ENCODE assay signal across 23 cellular contexts in genomic region chr12:131314524-131315090, GRCh38.
"Had no signal": no experiment of that assay in that cellular context is flagged by ENCODE, and none has a peak within 500 bp of the region (broad histone marks: within the 10 kb centered on the region; RNA-seq: fewer than 3 reads in every experiment).

No MANE protein-coding gene starts in this region.

- H3K4me2 ChIP-seq: hepatocyte, smooth muscle cell had no signal

- H3K27ac Mint-ChIP-seq: memory B cell; naive thymus-derived CD4-positive, alpha-beta T cell; nephron; progenitor cell of endocrine pancreas; stimulated activated memory B cell treated with anti-CD40 and anti-IgM and Interleukin-4, amounts not matched to agents 10 μg/mL and 1 μg/mL and 100 μg/mL, for 72 hours; stimulated activated naive CD8-positive, alpha-beta T cell treated with anti-CD3 and anti-CD28 coated beads, Interleukin-15, amount 100 ng/mL, for 72 hours; type B pancreatic cell had no signal

- H3K36me3 ChIP-seq: left ventricle myocardium inferior, ovary, right atrium auricular region, right lobe of liver, tibial nerve, vagina had no signal

- ATAC-seq: mucosa of descending colon; naive thymus-derived CD4-positive, alpha-beta T cell; right lobe of liver; stimulated activated memory B cell treated with anti-CD40 and anti-IgM and Interleukin-4, amounts not matched to agents 10 μg/mL and 1 μg/mL and 100 μg/mL, for 72 hours; stimulated activated naive CD8-positive, alpha-beta T cell treated with anti-CD3 and anti-CD28 coated beads, Interleukin-15, amount 100 ng/mL, for 72 hours had no signal

- H2AFZ ChIP-seq: hepatocyte had no signal

- H3K4me3 ChIP-seq: hepatocyte, left ventricle myocardium inferior, mucosa of descending colon, ovary, right atrium auricular region, right lobe of liver, smooth muscle cell, tibial nerve, vagina had no signal

- H3K4me1 Mint-ChIP-seq: nephron; stimulated activated memory B cell treated with anti-CD40 and anti-IgM and Interleukin-4, amounts not matched to agents 10 μg/mL and 1 μg/mL and 100 μg/mL, for 72 hours had no signal

- H3K79me2 ChIP-seq: hepatocyte had no signal

- H3K9me3 Mint-ChIP-seq: type B pancreatic cell had no signal

- H3K27me3 ChIP-seq: ovary, right atrium auricular region, right lobe of liver, vagina had no signal

- H3K4me3 Mint-ChIP-seq: memory B cell; naive thymus-derived CD4-positive, alpha-beta T cell; nephron; stimulated activated memory B cell treated with anti-CD40 and anti-IgM and Interleukin-4, amounts not matched to agents 10 μg/mL and 1 μg/mL and 100 μg/mL, for 72 hours; stimulated activated naive CD8-positive, alpha-beta T cell treated with anti-CD3 and anti-CD28 coated beads, Interleukin-15, amount 100 ng/mL, for 72 hours; type B pancreatic cell had no signal

- H3K27ac ChIP-seq: hepatocyte, left ventricle myocardium inferior, ovary, right atrium auricular region, right lobe of liver, tibial nerve, vagina had no signal

- H3K36me3 Mint-ChIP-seq: stimulated activated memory B cell treated with anti-CD40 and anti-IgM and Interleukin-4, amounts not matched to agents 10 μg/mL and 1 μg/mL and 100 μg/mL, for 72 hours; type B pancreatic cell had no signal

- DNase-seq: left ventricle myocardium inferior; midbrain; mucosa of descending colon; naive thymus-derived CD4-positive, alpha-beta T cell; ovary; right lobe of liver; stimulated activated CD4-positive, alpha-beta T cell treated with anti-CD3 and anti-CD28 coated beads, Interleukin-1b, Interleukin-23, amount 100 ng/mL, for 48 hours; stimulated activated CD4-positive, alpha-beta T cell treated with anti-CD3 and anti-CD28 coated beads, Interleukin-2, amount 100 ng/mL, for 48 hours; stimulated activated CD4-positive, alpha-beta T cell treated with anti-CD3 and anti-CD28 coated beads, Interleukin-4, amount 100 ng/mL, for 4 hours; stimulated activated CD8-positive, alpha-beta memory T cell treated with anti-CD3 and anti-CD28 coated beads, Interleukin-4, amount 100 ng/mL, for 48 hours; stimulated activated naive CD4-positive, alpha-beta T cell treated with Interleukin-2 at 50 U/mL for 16 hours; stimulated activated naive CD8-positive, alpha-beta T cell treated with anti-CD3 and anti-CD28 coated beads, Interleukin-15, amount 100 ng/mL, for 72 hours; substantia nigra had no signal

- H3K4me1 ChIP-seq: left ventricle myocardium inferior, right atrium auricular region, right lobe of liver, vagina had no signal

- H3K9me3 ChIP-seq: mucosa of descending colon, ovary, right atrium auricular region, right lobe of liver, tibial nerve, vagina had no signal
